8 cellular contexts compared by ENCODE assay signal in genomic region chr9:114588150-114588663, GRCh38. TPM values are rescaled to one million over a fixed set of nuclear protein-coding genes. Genes with fewer than 3 reads are reported as not detected.
A peak's percentile ranks its signal among the peaks of the same experiment; 100 is the strongest.
DNase-seq lines count a peak whose midpoint lies in the region; ATAC-seq, FAIRE-seq and TF ChIP-seq lines count a peak whose summit lies in the region.

No MANE protein-coding gene starts in this region.

- in situ Hi-C loops in IMR-90 (cut with MboI; ENCODE audit: low sequenced_read_pairs): no loop called here

- no peaks in the 10 kb centered on the region for H3K9me3 ChIP-seq in CD4-positive, CD25-positive, alpha-beta regulatory T cell (ENCODE audit: control insufficient read depth in 2 of 2, low read length in 2 of 2)
- H3K9me3 ChIP-seq in IMR-90 (ENCODE audit: control insufficient read depth, insufficient read depth, low read length) (no peaks in the 10 kb centered on the region), kidney (ENCODE audit: control insufficient read depth in 1 of 2, low read length in 2 of 2) (no peaks in the 10 kb centered on the region), subcutaneous abdominal adipose tissue (ENCODE audit: control insufficient read depth in 5 of 5, low read length in 5 of 5) (no peaks in the 10 kb centered on the region)

- H3K9ac ChIP-seq in IMR-90 (ENCODE audit: low read depth, low read length): peak overlapping the region; percentile 96
- peak overlapping the region; percentile 93 to 100 for H3K9ac ChIP-seq in kidney (ENCODE audit: low read length in 2 of 2)
- H3K9ac ChIP-seq in subcutaneous abdominal adipose tissue (ENCODE audit: low read length in 5 of 5): peak overlapping the region; percentile 87 to 100 (median 98)

- POLR2A ChIA-PET in IMR-90 (lab: Charles Lee; ENCODE audit: unreplicated experiment): interaction anchor here (0.5 to 1.2 kb wide), 4 partner anchors 11 to 238 kb away, joined by 4 to 8 read pairs (median 6); partner anchors contain the start of gene TMEM268

- intact Hi-C loops in IMR-90 (cut with micrococcal nuclease) (loop anchor here (2.0 to 5.0 kb wide), 2 partner anchors 23 to 181 kb away; partner anchors contain the start of gene TMEM268), kidney (cut with DNase I) (no loop called here)

- H3K4ac ChIP-seq in IMR-90 (ENCODE audit: low read depth, low read length): peak overlapping the region; percentile 91

- peak overlapping the region; percentile 72 for H3K56ac ChIP-seq in IMR-90 (ENCODE audit: extremely low read depth, insufficient read depth, low read length)

- H2BK20ac ChIP-seq in IMR-90 (ENCODE audit: low read depth, low read length): no peak overlapping the region

- H3K4me3 Mint-ChIP-seq in CD4-positive, CD25-positive, alpha-beta regulatory T cell: peak overlapping the region; percentile 99 to 100 (median 100)

- H3K4me1 ChIP-seq in CD4-positive, CD25-positive, alpha-beta regulatory T cell (ENCODE audit: control insufficient read depth, insufficient read depth, low read length, poor library complexity, severe bottlenecking): peaks cover 61% of the 10 kb centered on the region
- H3K4me1 ChIP-seq in IMR-90 (ENCODE audit: control insufficient read depth, insufficient read depth, low read length) (peaks cover 7% of the 10 kb centered on the region; the same call in 1 of the 2 replicates), kidney (ENCODE audit: control insufficient read depth in 1 of 2, insufficient read depth in 1 of 2, low read depth in 1 of 2, low read length in 2 of 2) (peaks cover 21 to 30% of the 10 kb centered on the region in 2 donors), subcutaneous abdominal adipose tissue (ENCODE audit: control insufficient read depth in 5 of 5, insufficient read depth in 5 of 5, low read length in 5 of 5) (peaks cover 0 to 54% (median 52%) of the 10 kb centered on the region in 5 donors)

- dilution Hi-C loops in IMR-90 (cut with HindIII; ENCODE audit: low sequenced_read_pairs, unreplicated experiment): no loop called here

- H3K9me1 ChIP-seq in IMR-90 (ENCODE audit: insufficient read depth, low read length): peaks cover 9% of the 10 kb centered on the region; the same call in 1 of the 2 replicates

- peaks cover 10 to 48% of the 10 kb centered on the region in 2 experiments; a peak in 3 of 4 replicates for H3K79me1 ChIP-seq in IMR-90 (ENCODE audit: low read depth in 1 of 2, low read length in 2 of 2)

- peak overlapping the region; percentile 13; the same call in 1 of the 3 replicates for H2BK15ac ChIP-seq in IMR-90 (ENCODE audit: low read depth, low read length)

- CTCF ChIA-PET in IMR-90 (lab: Yijun Ruan, JAX): interaction anchor here (1.6 kb wide), 1 partner anchor 101 kb away, joined by 6 read pairs; no protein-coding TSS in a partner anchor

- FAIRE-seq in kidney (lab: Jason Lieb, UNC): no peak
- no peak for FAIRE-seq in frontal cortex (lab: Jason Lieb, UNC)

- H3K14ac ChIP-seq in IMR-90 (replicated peaks; ENCODE audit: low read depth, low read length): peak overlapping the region; percentile 76

- H3K4me1 Mint-ChIP-seq in CD4-positive, CD25-positive, alpha-beta regulatory T cell: peaks cover 29 to 59% (median 48%) of the 10 kb centered on the region in 4 donors

- H4K8ac ChIP-seq in IMR-90 (ENCODE audit: low read depth in 2 of 2, low read length in 2 of 2): peak overlapping the region; percentile 68 to 90

- peak overlapping the region; percentile 100 for H3K4me3 ChIP-seq in CD4-positive, CD25-positive, alpha-beta regulatory T cell (ENCODE audit: low read depth, low read length)
- peak overlapping the region; percentile 75 for H3K4me3 ChIP-seq in IMR-90 (ENCODE audit: insufficient read depth, low read depth, low read length)
- peak overlapping the region; percentile 87 to 100 for H3K4me3 ChIP-seq in kidney (ENCODE audit: low read length in 2 of 2)
- H3K4me3 ChIP-seq in subcutaneous abdominal adipose tissue (ENCODE audit: low read depth in 1 of 5, low read length in 5 of 5): peak overlapping the region; percentile 82 to 100 (median 98)

- H2AK9ac ChIP-seq in IMR-90 (replicated peaks; ENCODE audit: low read depth, low read length, poor library complexity): peak overlapping the region; percentile 79

- BruUV-seq in IMR-90 (replicated peaks; lab: Mats Ljungman, UMichigan): no TSS peak

- peak overlapping the region; percentile 80 for H2BK5ac ChIP-seq in IMR-90 (ENCODE audit: low read depth, low read length, poor library complexity, severe bottlenecking)

- TF ChIP-seq CTCF in IMR-90 (conservative IDR thresholded peaks at IDR 0.05; ENCODE audit: low read depth, low read length): no peak
- TF ChIP-seq CTCF in kidney (IDR thresholded peaks at IDR 0.05; ENCODE audit: borderline replicate concordance, extremely low read depth, insufficient read depth): no peak

- peak overlapping the region; percentile 99 for H3K4me2 ChIP-seq in IMR-90 (ENCODE audit: low read depth, low read length)

- no peak for TF ChIP-seq POLR2A in IMR-90 (IDR thresholded peaks at IDR 0.05; ENCODE audit: low read depth, low read length)

- no peaks in the 10 kb centered on the region for H3K9me3 Mint-ChIP-seq in CD4-positive, CD25-positive, alpha-beta regulatory T cell

- peak overlapping the region; percentile 17 for H2BK120ac ChIP-seq in IMR-90 (ENCODE audit: low read depth, low read length)

- no peak for ATAC-seq in CD4-positive, CD25-positive, alpha-beta regulatory T cell (ENCODE audit: low read depth in 2 of 2)
- ATAC-seq in IMR-90 (ENCODE audit: low read depth): no peak

- H4K91ac ChIP-seq in IMR-90 (ENCODE audit: insufficient read depth, low read depth, low read length): peak overlapping the region; percentile 71

- peak overlapping the region; percentile 26 for H3K18ac ChIP-seq in IMR-90 (ENCODE audit: low read depth, low read length)

- peaks cover 13% of the 10 kb centered on the region for H3K27me3 Mint-ChIP-seq in CD4-positive, CD25-positive, alpha-beta regulatory T cell

- TF ChIP-seq RAD21 in IMR-90 (IDR thresholded peaks at IDR 0.05; ENCODE audit: low read length): no peak

- peaks cover 7% of the 10 kb centered on the region for H3K36me3 ChIP-seq in CD4-positive, CD25-positive, alpha-beta regulatory T cell (ENCODE audit: control insufficient read depth, insufficient read depth, low read length)
- peaks cover 5% of the 10 kb centered on the region for H3K36me3 ChIP-seq in IMR-90 (ENCODE audit: control insufficient read depth, insufficient read depth, low read length)
- H3K36me3 ChIP-seq in kidney (ENCODE audit: control insufficient read depth in 1 of 2, insufficient read depth in 2 of 2, low read length in 2 of 2): peaks cover 4 to 7% of the 10 kb centered on the region in 2 donors
- H3K36me3 ChIP-seq in subcutaneous abdominal adipose tissue (ENCODE audit: control insufficient read depth in 5 of 5, insufficient read depth in 5 of 5, low read length in 5 of 5): peaks cover 0 to 7% (median 6%) of the 10 kb centered on the region in 5 donors

- peak overlapping the region; percentile 90 for H3K27ac ChIP-seq in CD4-positive, CD25-positive, alpha-beta regulatory T cell (ENCODE audit: insufficient read depth, low read length, poor library complexity, severe bottlenecking)
- H3K27ac ChIP-seq in IMR-90 (ENCODE audit: insufficient read depth, low read length) (peak overlapping the region; percentile 84), kidney (ENCODE audit: low read depth in 2 of 2, low read length in 2 of 2) (peak overlapping the region; percentile 92 to 98), subcutaneous abdominal adipose tissue (ENCODE audit: low read depth, low read length) (peak overlapping the region; percentile 98)

- peak overlapping the region; percentile 96 to 100 (median 99) for H3K27ac Mint-ChIP-seq in CD4-positive, CD25-positive, alpha-beta regulatory T cell

- peak overlapping the region; percentile 97 for H2AK5ac ChIP-seq in IMR-90 (ENCODE audit: low read depth, low read length)

- DNase-seq in CD4-positive, CD25-positive, alpha-beta regulatory T cell: peak in 1 of 3 donors; percentile 31
- DNase-seq in IMR-90: peak; percentile 48
- DNase-seq in astrocyte of the hippocampus (ENCODE audit: low read depth, low spot score): peak; percentile 41
- DNase-seq in kidney: no peak
- DNase-seq in H4 (ENCODE audit: low spot score): no peak
- no peak for DNase-seq in frontal cortex (ENCODE audit: low spot score in 2 of 2)
- no peak for DNase-seq in NCI-H774 (lab: John Stamatoyannopoulos, UW)

- WGBS in IMR-90 (ENCODE audit: extremely low coverage in 2 of 2, insufficient read length in 1 of 2), 2 experiments: 2% methylated on average over 8 of the region's 15 CpGs; no CpG with 5 or more reads in 1 of the 2 experiments

- peaks cover 23% of the 10 kb centered on the region for H3K36me3 Mint-ChIP-seq in CD4-positive, CD25-positive, alpha-beta regulatory T cell

- H3K27me3 ChIP-seq in CD4-positive, CD25-positive, alpha-beta regulatory T cell (ENCODE audit: control insufficient read depth, insufficient read depth, low read length): no peaks in the 10 kb centered on the region
- H3K27me3 ChIP-seq in IMR-90 (ENCODE audit: control insufficient read depth, insufficient read depth, low read length) (no peaks in the 10 kb centered on the region), subcutaneous abdominal adipose tissue (ENCODE audit: control insufficient read depth in 5 of 5, insufficient read depth in 4 of 5, low read length in 5 of 5) (no peaks in the 10 kb centered on the region)

- peak overlapping the region; percentile 79 for H4K5ac ChIP-seq in IMR-90 (ENCODE audit: low read depth, low read length)

- H4K20me1 ChIP-seq in IMR-90 (ENCODE audit: insufficient read depth, low read length): peaks cover 48% of the 10 kb centered on the region

- peak overlapping the region; percentile 68 for H3K23ac ChIP-seq in IMR-90 (ENCODE audit: low read depth, low read length)

- peak overlapping the region; percentile 99 for H2AFZ ChIP-seq in IMR-90 (replicated peaks; ENCODE audit: low read length, poor library complexity)

RNA-seq across cellular contexts. Expression of gene ATP6V1G1, which starts 0.6 kb away (rescaled TPM):
- total RNA-seq in CD4-positive, CD25-positive, alpha-beta regulatory T cell: 111 TPM
- 100 to 1,000 TPM; 313 to 357 (median 335) TPM for polyA plus RNA-seq in CD4-positive, CD25-positive, alpha-beta regulatory T cell
- total RNA-seq in IMR-90 (2012; rRNA removed) (52.0 and 80.3 TPM in 2 replicates), kidney (103 TPM), frontal cortex (108 TPM)
- polyA plus RNA-seq in IMR-90 (2012; rRNA removed) (64.2 and 70.9 TPM in 2 replicates), kidney (ENCODE audit: insufficient read depth, low read depth, low replicate concordance) (215 TPM)
- polyA plus RNA-seq in IMR-90 (2012; cell fraction: cytosol; rRNA removed): 50.4 and 105 TPM in 2 replicates
- polyA plus RNA-seq in IMR-90 (2012; cell fraction: nucleus; rRNA removed; ENCODE audit: low replicate concordance): 11.9 and 40.1 TPM in 2 replicates
- 171 and 172 TPM in 2 replicates for total RNA-seq in H4 (2014; rRNA removed; shearing (Covaris generic))

RNA-seq across cellular contexts. Expression of gene TMEM268, which starts 22.9 kb away (rescaled TPM):
- total RNA-seq in CD4-positive, CD25-positive, alpha-beta regulatory T cell: 10.7 TPM
- 10 to 100 TPM in 1 of 4 donors, 1 to 10 TPM in 3; 6.5 to 10.1 (median 8.0) TPM for polyA plus RNA-seq in CD4-positive, CD25-positive, alpha-beta regulatory T cell
- total RNA-seq in IMR-90 (2012; rRNA removed): 2.7 and 2.8 TPM in 2 replicates
- 3.7 and 4.9 TPM in 2 replicates for polyA plus RNA-seq in IMR-90 (2012; rRNA removed)
- polyA plus RNA-seq in IMR-90 (2012; cell fraction: cytosol; rRNA removed): 3.1 and 3.8 TPM in 2 replicates
- 3.9 and 7.1 TPM in 2 replicates for polyA plus RNA-seq in IMR-90 (2012; cell fraction: nucleus; rRNA removed; ENCODE audit: low replicate concordance)
- total RNA-seq in kidney: 11.3 TPM
- 6.2 TPM for polyA plus RNA-seq in kidney (ENCODE audit: insufficient read depth, low read depth, low replicate concordance)
- 6.2 and 10.0 TPM in 2 replicates for total RNA-seq in H4 (2014; rRNA removed; shearing (Covaris generic))
- total RNA-seq in frontal cortex: 16.7 TPM

Comparison
In these comparisons a context has a peak if more than half of its experiments do, and no peak if none do; other contexts are left out.
1. DNase-seq: peak in IMR-90 (single experiment) and astrocyte of the hippocampus (single experiment); none in kidney (single experiment), H4 (single experiment), frontal cortex (0 of 2) and NCI-H774 (single experiment).
2. Peak in every context shown above with its lines, with median percentiles within 50 percentile points of each other: H3K27ac ChIP-seq, H3K4me3 ChIP-seq and H3K9ac ChIP-seq.